Comparison of ENCODE assay signal across 1 cellular context in the genomic region with DNA sequence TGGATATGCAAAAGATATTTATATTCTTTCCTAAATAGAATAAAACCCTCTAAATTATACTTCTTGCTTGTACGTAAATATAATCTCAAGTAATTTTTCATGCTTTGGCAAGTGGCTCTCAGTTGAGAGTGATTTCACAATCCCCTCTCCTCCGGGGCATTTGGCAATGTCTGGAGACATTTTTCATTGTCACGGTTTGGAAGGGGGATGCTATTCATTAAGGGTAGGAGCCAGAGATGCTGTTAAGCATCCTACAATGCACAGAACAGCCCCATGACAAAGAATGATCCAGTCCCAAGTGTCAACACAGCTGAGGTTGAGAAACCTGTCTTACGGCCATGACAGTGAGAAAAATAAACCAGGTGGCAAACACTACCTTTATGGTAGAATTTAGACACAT.
TF ChIP-seq lines count a peak whose summit lies in the region.

No MANE protein-coding gene starts in this region.

TF ChIP-seq in GM23338, 12 proteins besides CTCF, POLR2A, EP300 and RAD21 (continued from another document):
- TF ChIP-seq, protein P1, sequence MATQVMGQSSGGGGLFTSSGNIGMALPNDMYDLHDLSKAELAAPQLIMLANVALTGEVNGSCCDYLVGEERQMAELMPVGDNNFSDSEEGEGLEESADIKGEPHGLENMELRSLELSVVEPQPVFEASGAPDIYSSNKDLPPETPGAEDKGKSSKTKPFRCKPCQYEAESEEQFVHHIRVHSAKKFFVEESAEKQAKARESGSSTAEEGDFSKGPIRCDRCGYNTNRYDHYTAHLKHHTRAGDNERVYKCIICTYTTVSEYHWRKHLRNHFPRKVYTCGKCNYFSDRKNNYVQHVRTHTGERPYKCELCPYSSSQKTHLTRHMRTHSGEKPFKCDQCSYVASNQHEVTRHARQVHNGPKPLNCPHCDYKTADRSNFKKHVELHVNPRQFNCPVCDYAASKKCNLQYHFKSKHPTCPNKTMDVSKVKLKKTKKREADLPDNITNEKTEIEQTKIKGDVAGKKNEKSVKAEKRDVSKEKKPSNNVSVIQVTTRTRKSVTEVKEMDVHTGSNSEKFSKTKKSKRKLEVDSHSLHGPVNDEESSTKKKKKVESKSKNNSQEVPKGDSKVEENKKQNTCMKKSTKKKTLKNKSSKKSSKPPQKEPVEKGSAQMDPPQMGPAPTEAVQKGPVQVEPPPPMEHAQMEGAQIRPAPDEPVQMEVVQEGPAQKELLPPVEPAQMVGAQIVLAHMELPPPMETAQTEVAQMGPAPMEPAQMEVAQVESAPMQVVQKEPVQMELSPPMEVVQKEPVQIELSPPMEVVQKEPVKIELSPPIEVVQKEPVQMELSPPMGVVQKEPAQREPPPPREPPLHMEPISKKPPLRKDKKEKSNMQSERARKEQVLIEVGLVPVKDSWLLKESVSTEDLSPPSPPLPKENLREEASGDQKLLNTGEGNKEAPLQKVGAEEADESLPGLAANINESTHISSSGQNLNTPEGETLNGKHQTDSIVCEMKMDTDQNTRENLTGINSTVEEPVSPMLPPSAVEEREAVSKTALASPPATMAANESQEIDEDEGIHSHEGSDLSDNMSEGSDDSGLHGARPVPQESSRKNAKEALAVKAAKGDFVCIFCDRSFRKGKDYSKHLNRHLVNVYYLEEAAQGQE (IDR thresholded peaks at IDR 0.05; ENCODE audit: unreplicated experiment) = no peak
- TF ChIP-seq ZNF114 (CRISPR knock-in tag; IDR thresholded peaks at IDR 0.05) (no peak), ZNF331 (CRISPR knock-in tag; IDR thresholded peaks at IDR 0.05; ENCODE audit: low read depth) (no peak), STAT1 (IDR thresholded peaks at IDR 0.05; ENCODE audit: unreplicated experiment) (no peak), EZH2 (IDR thresholded peaks at IDR 0.05; ENCODE audit: low read depth, unreplicated experiment) (no peak), EZH2phosphoT487 (IDR thresholded peaks at IDR 0.05; ENCODE audit: unreplicated experiment) (no peak)
- TF ChIP-seq, protein P2, sequence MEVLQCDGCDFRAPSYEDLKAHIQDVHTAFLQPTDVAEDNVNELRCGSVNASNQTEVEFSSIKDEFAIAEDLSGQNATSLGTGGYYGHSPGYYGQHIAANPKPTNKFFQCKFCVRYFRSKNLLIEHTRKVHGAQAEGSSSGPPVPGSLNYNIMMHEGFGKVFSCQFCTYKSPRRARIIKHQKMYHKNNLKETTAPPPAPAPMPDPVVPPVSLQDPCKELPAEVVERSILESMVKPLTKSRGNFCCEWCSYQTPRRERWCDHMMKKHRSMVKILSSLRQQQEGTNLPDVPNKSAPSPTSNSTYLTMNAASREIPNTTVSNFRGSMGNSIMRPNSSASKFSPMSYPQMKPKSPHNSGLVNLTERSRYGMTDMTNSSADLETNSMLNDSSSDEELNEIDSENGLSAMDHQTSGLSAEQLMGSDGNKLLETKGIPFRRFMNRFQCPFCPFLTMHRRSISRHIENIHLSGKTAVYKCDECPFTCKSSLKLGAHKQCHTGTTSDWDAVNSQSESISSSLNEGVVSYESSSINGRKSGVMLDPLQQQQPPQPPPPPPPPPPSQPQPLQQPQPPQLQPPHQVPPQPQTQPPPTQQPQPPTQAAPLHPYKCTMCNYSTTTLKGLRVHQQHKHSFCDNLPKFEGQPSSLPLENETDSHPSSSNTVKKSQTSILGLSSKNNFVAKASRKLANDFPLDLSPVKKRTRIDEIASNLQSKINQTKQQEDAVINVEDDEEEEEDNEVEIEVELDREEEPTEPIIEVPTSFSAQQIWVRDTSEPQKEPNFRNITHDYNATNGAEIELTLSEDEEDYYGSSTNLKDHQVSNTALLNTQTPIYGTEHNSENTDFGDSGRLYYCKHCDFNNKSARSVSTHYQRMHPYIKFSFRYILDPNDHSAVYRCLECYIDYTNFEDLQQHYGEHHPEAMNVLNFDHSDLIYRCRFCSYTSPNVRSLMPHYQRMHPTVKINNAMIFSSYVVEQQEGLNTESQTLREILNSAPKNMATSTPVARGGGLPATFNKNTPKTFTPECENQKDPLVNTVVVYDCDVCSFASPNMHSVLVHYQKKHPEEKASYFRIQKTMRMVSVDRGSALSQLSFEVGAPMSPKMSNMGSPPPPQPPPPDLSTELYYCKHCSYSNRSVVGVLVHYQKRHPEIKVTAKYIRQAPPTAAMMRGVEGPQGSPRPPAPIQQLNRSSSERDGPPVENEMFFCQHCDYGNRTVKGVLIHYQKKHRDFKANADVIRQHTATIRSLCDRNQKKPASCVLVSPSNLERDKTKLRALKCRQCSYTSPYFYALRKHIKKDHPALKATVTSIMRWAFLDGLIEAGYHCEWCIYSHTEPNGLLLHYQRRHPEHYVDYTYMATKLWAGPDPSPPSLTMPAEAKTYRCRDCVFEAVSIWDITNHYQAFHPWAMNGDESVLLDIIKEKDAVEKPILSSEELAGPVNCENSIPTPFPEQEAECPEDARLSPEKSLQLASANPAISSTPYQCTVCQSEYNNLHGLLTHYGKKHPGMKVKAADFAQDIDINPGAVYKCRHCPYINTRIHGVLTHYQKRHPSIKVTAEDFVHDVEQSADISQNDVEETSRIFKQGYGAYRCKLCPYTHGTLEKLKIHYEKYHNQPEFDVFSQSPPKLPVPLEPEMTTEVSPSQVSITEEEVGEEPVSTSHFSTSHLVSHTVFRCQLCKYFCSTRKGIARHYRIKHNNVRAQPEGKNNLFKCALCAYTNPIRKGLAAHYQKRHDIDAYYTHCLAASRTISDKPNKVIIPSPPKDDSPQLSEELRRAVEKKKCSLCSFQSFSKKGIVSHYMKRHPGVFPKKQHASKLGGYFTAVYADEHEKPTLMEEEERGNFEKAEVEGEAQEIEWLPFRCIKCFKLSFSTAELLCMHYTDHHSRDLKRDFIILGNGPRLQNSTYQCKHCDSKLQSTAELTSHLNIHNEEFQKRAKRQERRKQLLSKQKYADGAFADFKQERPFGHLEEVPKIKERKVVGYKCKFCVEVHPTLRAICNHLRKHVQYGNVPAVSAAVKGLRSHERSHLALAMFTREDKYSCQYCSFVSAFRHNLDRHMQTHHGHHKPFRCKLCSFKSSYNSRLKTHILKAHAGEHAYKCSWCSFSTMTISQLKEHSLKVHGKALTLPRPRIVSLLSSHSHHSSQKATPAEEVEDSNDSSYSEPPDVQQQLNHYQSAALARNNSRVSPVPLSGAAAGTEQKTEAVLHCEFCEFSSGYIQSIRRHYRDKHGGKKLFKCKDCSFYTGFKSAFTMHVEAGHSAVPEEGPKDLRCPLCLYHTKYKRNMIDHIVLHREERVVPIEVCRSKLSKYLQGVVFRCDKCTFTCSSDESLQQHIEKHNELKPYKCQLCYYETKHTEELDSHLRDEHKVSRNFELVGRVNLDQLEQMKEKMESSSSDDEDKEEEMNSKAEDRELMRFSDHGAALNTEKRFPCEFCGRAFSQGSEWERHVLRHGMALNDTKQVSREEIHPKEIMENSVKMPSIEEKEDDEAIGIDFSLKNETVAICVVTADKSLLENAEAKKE (CRISPR knock-in tag; IDR thresholded peaks at IDR 0.05) = no peak
